In the genomic region with DNA sequence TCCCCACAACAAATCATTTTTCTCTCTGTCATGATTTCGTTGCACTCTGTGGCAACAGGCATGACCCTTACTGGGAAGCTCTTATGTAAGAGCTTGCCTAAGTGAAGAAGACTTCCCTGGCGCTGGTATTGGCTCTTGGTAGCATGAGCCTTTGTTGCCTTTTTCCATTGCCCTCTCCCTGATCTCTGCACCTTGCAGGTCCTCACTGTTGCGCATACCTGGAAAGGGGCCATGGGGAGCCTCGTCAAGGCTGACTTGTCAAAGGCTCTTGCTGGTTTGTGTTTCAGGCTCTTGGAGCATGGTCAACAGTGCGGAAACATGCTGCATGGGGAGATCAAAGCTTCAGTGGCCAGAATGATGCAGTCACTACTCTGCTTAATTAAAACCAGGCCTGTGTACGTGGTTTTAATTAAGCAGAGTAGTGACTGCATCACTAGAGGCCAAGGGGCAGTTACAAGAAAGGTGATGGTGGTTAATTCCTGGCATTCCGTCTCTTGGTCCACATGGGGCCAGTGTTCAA, we compare ENCODE assay signal across 12 cellular contexts.
DNase-seq lines count a peak whose midpoint lies in the region; ATAC-seq and TF ChIP-seq lines count a peak whose summit lies in the region.
"Had no signal": no experiment of that assay in that cellular context is flagged by ENCODE, and none has a peak within 500 bp of the region (broad histone marks: within the 10 kb centered on the region; RNA-seq: fewer than 3 reads in every experiment).

No MANE protein-coding gene starts in this region.

- no peaks in the 10 kb centered on the region for H3K9me3 ChIP-seq in MG63
- H3K9me3 ChIP-seq: colonic mucosa had no signal

- DNase-seq in GM03348 (ENCODE audit: low spot score) (peak; percentile 16), NCI-H187 treated with DMSO at 0.1 percent for 48 hours (lab: John Stamatoyannopoulos, UW) (peak; percentile 55), choroid plexus epithelial cell (ENCODE audit: low read depth) (peak; percentile 78), omental fat pad (ENCODE audit: low spot score) (no peak), NCI-H82 treated with DMSO at 0.1 percent for 48 hours (lab: John Stamatoyannopoulos, UW; ENCODE audit: unreplicated experiment) (no peak), OCI-M1 (lab: John Stamatoyannopoulos, UW) (no peak), MG63 (no peak)
- DNase-seq: activated CD4-positive, alpha-beta T cell treated with anti-CD3 and anti-CD28 coated beads, Interleukin-2, amount 50 U/mL, for 1 hour; colonic mucosa; stimulated activated naive CD8-positive, alpha-beta T cell treated with anti-CD3 and anti-CD28 coated beads, Interleukin-15, Interleukin-2, amounts not matched to agents 100 U/mL and 50 U/mL, for 24 hours had no signal

- H3K27me3 ChIP-seq in MG63: peaks cover 26% of the 10 kb centered on the region
- H3K27me3 ChIP-seq: colonic mucosa had no signal

- H3K4me3 ChIP-seq in choroid plexus epithelial cell (ENCODE audit: low read depth, low read length) (no peak overlapping the region), MG63 (no peak overlapping the region)
- H3K4me3 ChIP-seq: colonic mucosa, lung had no signal

- no peaks in the 10 kb centered on the region for H3K36me3 ChIP-seq in MG63
- H3K36me3 ChIP-seq: colonic mucosa had no signal

- ATAC-seq in omental fat pad (ENCODE audit: low FRiP score): peak; percentile 70
- ATAC-seq in GM21825 (IDR thresholded peaks at IDR 0.05; ENCODE audit: unreplicated experiment): no peak
- ATAC-seq: stimulated activated naive CD8-positive, alpha-beta T cell treated with anti-CD3 and anti-CD28 coated beads, Interleukin-15, Interleukin-2, amounts not matched to agents 100 U/mL and 50 U/mL, for 24 hours had no signal

- TF ChIP-seq CTCF in choroid plexus epithelial cell (conservative IDR thresholded peaks at IDR 0.05; ENCODE audit: low read depth, low read length) (no peak), omental fat pad (IDR thresholded peaks at IDR 0.05) (no peak)

Comparison
In these comparisons a context has a peak if more than half of its experiments do, and no peak if none do; other contexts are left out.
1. DNase-seq: peak in GM03348 (single experiment), NCI-H187 treated with DMSO at 0.1 percent for 48 hours (single experiment) and choroid plexus epithelial cell (single experiment); none in omental fat pad (single experiment), NCI-H82 treated with DMSO at 0.1 percent for 48 hours (single experiment), OCI-M1 (single experiment) and MG63 (single experiment).